ENCODE assay signal across 20 cellular contexts in the genomic region with DNA sequence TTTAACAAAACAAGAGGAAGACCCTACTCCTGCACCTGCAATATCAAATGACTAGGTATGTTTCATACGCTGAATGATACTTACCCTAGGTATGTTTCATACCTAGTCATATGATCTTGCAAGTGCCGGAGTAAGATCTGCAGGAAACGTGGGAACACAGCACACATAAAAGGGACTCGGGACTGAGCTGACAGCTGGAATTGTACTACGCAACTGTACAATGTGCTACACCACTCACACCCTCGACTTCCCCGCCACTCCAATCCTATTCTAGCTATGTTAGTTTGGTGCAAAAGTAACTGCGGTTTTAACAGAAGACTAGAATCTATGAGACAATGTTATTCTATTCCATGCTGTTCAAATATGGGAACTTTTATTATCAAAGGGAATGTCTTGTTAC. TPM values are rescaled to one million over a fixed set of nuclear protein-coding genes. Genes with fewer than 3 reads are reported as not detected.
DNase-seq lines count a peak whose midpoint lies in the region; ATAC-seq and TF ChIP-seq lines count a peak whose summit lies in the region.
"Had no signal": no experiment of that assay in that cellular context is flagged by ENCODE, and none has a peak within 500 bp of the region (broad histone marks: within the 10 kb centered on the region; RNA-seq: fewer than 3 reads in every experiment).

No MANE protein-coding gene starts in this region.

- H4K12ac ChIP-seq in trophoblast cell (ENCODE audit: low read depth, low read length): no peak overlapping the region

- no peak overlapping the region for H2BK120ac ChIP-seq in trophoblast cell (ENCODE audit: insufficient read depth, low read length, poor library complexity)

- H3K4me1 Mint-ChIP-seq in activated CD4-positive, alpha-beta T cell treated with anti-CD3 and anti-CD28 coated beads for 36 hours: peaks cover 39% of the 10 kb centered on the region
- peaks cover 84% of the 10 kb centered on the region for H3K4me1 Mint-ChIP-seq in CD4-positive, alpha-beta T cell (ENCODE audit: low read depth)
- H3K4me1 Mint-ChIP-seq in activated naive CD8-positive, alpha-beta T cell (ENCODE audit: low read depth): peaks cover 46% of the 10 kb centered on the region
- H3K4me1 Mint-ChIP-seq in memory B cell: peaks cover 3% of the 10 kb centered on the region
- H3K4me1 Mint-ChIP-seq: GM23338 had no signal

- H3K79me2 ChIP-seq in trophoblast cell (ENCODE audit: control insufficient read depth, insufficient read depth, low read length, poor library complexity): no peaks in the 10 kb centered on the region

- no peak overlapping the region for H4K8ac ChIP-seq in trophoblast cell (ENCODE audit: low read depth, low read length)

- no peaks in the 10 kb centered on the region for H3K27me3 Mint-ChIP-seq in activated CD4-positive, alpha-beta T cell treated with anti-CD3 and anti-CD28 coated beads for 36 hours
- H3K27me3 Mint-ChIP-seq in CD4-positive, alpha-beta T cell: no peaks in the 10 kb centered on the region
- no peaks in the 10 kb centered on the region for H3K27me3 Mint-ChIP-seq in activated naive CD8-positive, alpha-beta T cell
- H3K27me3 Mint-ChIP-seq in memory B cell: no peaks in the 10 kb centered on the region

- peaks cover 2% of the 10 kb centered on the region for H3K9me3 Mint-ChIP-seq in activated CD4-positive, alpha-beta T cell treated with anti-CD3 and anti-CD28 coated beads for 36 hours (ENCODE audit: low read depth)
- H3K9me3 Mint-ChIP-seq in CD4-positive, alpha-beta T cell: no peaks in the 10 kb centered on the region
- no peaks in the 10 kb centered on the region for H3K9me3 Mint-ChIP-seq in activated naive CD8-positive, alpha-beta T cell (ENCODE audit: low read depth)
- no peaks in the 10 kb centered on the region for H3K9me3 Mint-ChIP-seq in memory B cell
- H3K9me3 Mint-ChIP-seq: GM23338 had no signal

- no peaks in the 10 kb centered on the region for H3K27me3 ChIP-seq in CD4-positive, alpha-beta T cell (ENCODE audit: control insufficient read depth, insufficient read depth, low read length)
- no peaks in the 10 kb centered on the region for H3K27me3 ChIP-seq in trophoblast cell (ENCODE audit: insufficient read depth, low read length)

- peaks cover 9 to 12% of the 10 kb centered on the region in 2 experiments for H3K36me3 ChIP-seq in trophoblast cell (ENCODE audit: control insufficient read depth in 1 of 2, insufficient read depth in 2 of 2, low read length in 2 of 2)

- H3K79me1 ChIP-seq in trophoblast cell (ENCODE audit: low read length): no peaks in the 10 kb centered on the region

- H3K27ac ChIP-seq in CD4-positive, alpha-beta T cell (ENCODE audit: low read depth, low read length): no peak overlapping the region
- no peak overlapping the region for H3K27ac ChIP-seq in trophoblast cell (ENCODE audit: low read depth, low read length)
- H3K27ac ChIP-seq: 22Rv1 had no signal

- H3K14ac ChIP-seq in trophoblast cell (ENCODE audit: low read length): no peak overlapping the region

- H2BK5ac ChIP-seq in trophoblast cell (ENCODE audit: low read depth, low read length, poor library complexity): no peak overlapping the region

- H3K36me3 Mint-ChIP-seq in activated CD4-positive, alpha-beta T cell treated with anti-CD3 and anti-CD28 coated beads for 36 hours (ENCODE audit: low read depth): peaks cover 54% of the 10 kb centered on the region
- peaks cover 99% of the 10 kb centered on the region for H3K36me3 Mint-ChIP-seq in CD4-positive, alpha-beta T cell (ENCODE audit: low read depth)
- peaks cover 10% of the 10 kb centered on the region for H3K36me3 Mint-ChIP-seq in activated naive CD8-positive, alpha-beta T cell
- H3K36me3 Mint-ChIP-seq in memory B cell: peaks cover 30% of the 10 kb centered on the region

- no peak overlapping the region for H3K4me2 ChIP-seq in trophoblast cell (ENCODE audit: low read length)
- H3K4me2 ChIP-seq: GM23338 had no signal

- no peak for TF ChIP-seq CTCF in CD4-positive, alpha-beta T cell (IDR thresholded peaks at IDR 0.05)

- H3K18ac ChIP-seq in trophoblast cell (ENCODE audit: low read length): no peak overlapping the region

- H2AK5ac ChIP-seq in trophoblast cell (ENCODE audit: low read length): no peak overlapping the region

- H2AFZ ChIP-seq in trophoblast cell (ENCODE audit: insufficient read depth, low read length, poor library complexity): no peak overlapping the region
- H2AFZ ChIP-seq: GM23338 had no signal

- H4K91ac ChIP-seq in trophoblast cell (ENCODE audit: low read depth, low read length): no peak overlapping the region

- intact Hi-C loops in activated CD4-positive, alpha-beta T cell treated with anti-CD3 and anti-CD28 coated beads for 36 hours (cut with DNase I, micrococcal nuclease): no loop called here
- intact Hi-C loops in CD4-positive, alpha-beta T cell (cut with DNase I, micrococcal nuclease): no loop called here

- DNase-seq in activated CD4-positive, alpha-beta T cell treated with anti-CD3 and anti-CD28 coated beads for 36 hours: no peak
- DNase-seq in activated CD4-positive, alpha-beta T cell treated with anti-CD3 and anti-CD28 coated beads for 1 hour: no peak
- DNase-seq in CD4-positive, alpha-beta T cell: no peak
- DNase-seq in memory B cell (ENCODE audit: low spot score in 2 of 2) (no peak), trophoblast cell (no peak), NCI-H2107 (lab: John Stamatoyannopoulos, UW) (no peak)
- DNase-seq: DMS 273 treated with DMSO at 0.1 percent for 48 hours, GF-D8, KG1, NCI-H1436 treated with DMSO at 0.1 percent for 48 hours, NCI-H2029 treated with DMSO at 0.1 percent for 48 hours, NCI-H510A treated with DMSO at 0.1 percent for 48 hours, NCI-H82, PC-3 had no signal

- H3K27ac Mint-ChIP-seq in activated CD4-positive, alpha-beta T cell treated with anti-CD3 and anti-CD28 coated beads for 36 hours: peak overlapping the region; percentile 31
- H3K27ac Mint-ChIP-seq in CD4-positive, alpha-beta T cell: peak overlapping the region; percentile 68
- H3K27ac Mint-ChIP-seq in activated naive CD8-positive, alpha-beta T cell: peak overlapping the region; percentile 48
- H3K27ac Mint-ChIP-seq in memory B cell: peak overlapping the region; percentile 77
- H3K27ac Mint-ChIP-seq: GM23338 had no signal

- no peak overlapping the region for H3K4me3 Mint-ChIP-seq in activated CD4-positive, alpha-beta T cell treated with anti-CD3 and anti-CD28 coated beads for 36 hours
- H3K4me3 Mint-ChIP-seq in CD4-positive, alpha-beta T cell: no peak overlapping the region
- H3K4me3 Mint-ChIP-seq in activated naive CD8-positive, alpha-beta T cell: no peak overlapping the region
- no peak overlapping the region for H3K4me3 Mint-ChIP-seq in memory B cell
- H3K4me3 Mint-ChIP-seq: GM23338 had no signal

- H3K4me3 ChIP-seq in trophoblast cell (ENCODE audit: low read depth, low read length): no peak overlapping the region
- H3K4me3 ChIP-seq: GM23338 had no signal

- WGBS in trophoblast cell (ENCODE audit: extremely low coverage, insufficient coverage, insufficient read length): no CpG with 5 or more reads among the region's 8 CpGs

- H3K23ac ChIP-seq in trophoblast cell (ENCODE audit: low read length): no peak overlapping the region

- no peaks in the 10 kb centered on the region for H3K9me3 ChIP-seq in CD4-positive, alpha-beta T cell (ENCODE audit: control insufficient read depth, low read length)
- H3K9me3 ChIP-seq in trophoblast cell (ENCODE audit: insufficient read depth, low read depth, low read length): peaks cover 1% of the 10 kb centered on the region

- CTCF ChIA-PET in activated CD4-positive, alpha-beta T cell treated with anti-CD3 and anti-CD28 coated beads for 36 hours (lab: Charles Lee): interaction anchor here (4.5 kb wide), 1 partner anchor 14 kb away, joined by 20 read pairs; no protein-coding TSS in a partner anchor
- CTCF ChIA-PET in CD4-positive, alpha-beta T cell (lab: Charles Lee): interaction anchor here (1.2 kb wide), 1 partner anchor 17 kb away, joined by 3 read pairs; no protein-coding TSS in a partner anchor

- POLR2A ChIA-PET in activated CD4-positive, alpha-beta T cell treated with anti-CD3 and anti-CD28 coated beads for 36 hours (lab: Charles Lee): no interaction called here
- POLR2A ChIA-PET in CD4-positive, alpha-beta T cell (lab: Charles Lee): interaction anchor here (0.7 to 0.8 kb wide), 2 partner anchors 13 to 15 kb away, joined by 3 read pairs; no protein-coding TSS in a partner anchor

- H2BK12ac ChIP-seq in trophoblast cell (ENCODE audit: low read length): no peak overlapping the region

- H3K4me1 ChIP-seq in trophoblast cell (ENCODE audit: control insufficient read depth in 1 of 2, insufficient read depth in 2 of 2, low read length in 2 of 2): no peaks in the 10 kb centered on the region

- ATAC-seq in activated CD4-positive, alpha-beta T cell treated with anti-CD3 and anti-CD28 coated beads for 36 hours: no peak
- no peak for ATAC-seq in CD4-positive, alpha-beta T cell (ENCODE audit: poor library complexity)
- ATAC-seq in memory B cell (ENCODE audit: low read depth): no peak
- ATAC-seq in HG03521 (IDR thresholded peaks at IDR 0.05; ENCODE audit: unreplicated experiment): no peak
- ATAC-seq: GM23338, PC-3 had no signal

- no peak overlapping the region for H3K4ac ChIP-seq in trophoblast cell (ENCODE audit: low read depth, low read length)

- no peak overlapping the region for H3K9ac ChIP-seq in trophoblast cell (ENCODE audit: low read length)

RNA-seq across cellular contexts. Expression of gene CRBN, which starts 22.0 kb away (rescaled TPM):
- total RNA-seq in activated CD4-positive, alpha-beta T cell treated with anti-CD3 and anti-CD28 coated beads for 36 hours: 10 to 100 TPM; 38.4 to 42.6 TPM
- 100 to 1,000 TPM; 144 to 148 TPM for total RNA-seq in CD4-positive, alpha-beta T cell
- polyA plus RNA-seq in trophoblast cell (2013): 20.4 and 20.7 TPM in 2 replicates

RNA-seq across cellular contexts. Expression of gene TRNT1, which starts 30.7 kb away (rescaled TPM):
- total RNA-seq in activated CD4-positive, alpha-beta T cell treated with anti-CD3 and anti-CD28 coated beads for 36 hours: 10 to 100 TPM; 51.4 to 58.2 TPM
- total RNA-seq in CD4-positive, alpha-beta T cell: 10 to 100 TPM; 25.8 to 30.7 TPM
- 12.3 and 14.1 TPM in 2 replicates for polyA plus RNA-seq in trophoblast cell (2013)

RNA-seq across cellular contexts. Expression of gene IL5RA, which starts 47.3 kb away (rescaled TPM):
- under 1 TPM; 0.28 to 0.30 TPM for total RNA-seq in activated CD4-positive, alpha-beta T cell treated with anti-CD3 and anti-CD28 coated beads for 36 hours
- total RNA-seq in CD4-positive, alpha-beta T cell: under 1 TPM; 0.59 to 0.99 TPM
- polyA plus RNA-seq in trophoblast cell (2013): 0.01 and 0.04 TPM in 2 replicates
- total RNA-seq: Daoy, PC-3 had no signal
- polyA plus RNA-seq: BJ, GM23338 had no signal
